ENCODE assay signal across 21 cellular contexts in genomic region chr13:95707035-95707434, GRCh38. TPM values are rescaled to one million over a fixed set of nuclear protein-coding genes. Genes with fewer than 3 reads are reported as not detected.
DNase-seq lines count a peak whose midpoint lies in the region; ATAC-seq and TF ChIP-seq lines count a peak whose summit lies in the region.
"Had no signal": no experiment of that assay in that cellular context is flagged by ENCODE, and none has a peak within 500 bp of the region (broad histone marks: within the 10 kb centered on the region; RNA-seq: fewer than 3 reads in every experiment).

No MANE protein-coding gene starts in this region.

- peaks cover 28 to 54% (median 46%) of the 10 kb centered on the region in 4 donors for H3K4me1 Mint-ChIP-seq in CD4-positive, CD25-positive, alpha-beta regulatory T cell
- no peaks in the 10 kb centered on the region for H3K4me1 Mint-ChIP-seq in Caco-2 (ENCODE audit: low read depth, unreplicated experiment)
- H3K4me1 Mint-ChIP-seq: endodermal cell, GM23338 had no signal

- no peaks in the 10 kb centered on the region for H3K9me3 ChIP-seq in CD4-positive, CD25-positive, alpha-beta regulatory T cell (ENCODE audit: control insufficient read depth in 2 of 2, low read length in 2 of 2)
- H3K9me3 ChIP-seq in mucosa of descending colon (no peaks in the 10 kb centered on the region), Caco-2 (no peaks in the 10 kb centered on the region), HAP-1 (no peaks in the 10 kb centered on the region)
- H3K9me3 ChIP-seq: lower lobe of right lung, uterus had no signal

- CTCF ChIA-PET in Caco-2 (lab: Charles Lee): no interaction called here

- H3K27ac Mint-ChIP-seq in CD4-positive, CD25-positive, alpha-beta regulatory T cell: peak overlapping the region in 2 of 3 donors; percentile 72 to 89
- no peak overlapping the region for H3K27ac Mint-ChIP-seq in Caco-2 (ENCODE audit: unreplicated experiment)
- H3K27ac Mint-ChIP-seq: endodermal cell, GM23338 had no signal

- H3K4me3 ChIP-seq in CD4-positive, CD25-positive, alpha-beta regulatory T cell (ENCODE audit: low read depth, low read length): peak overlapping the region; percentile 10
- H3K4me3 ChIP-seq in HL-60 (replicated peaks; ENCODE audit: insufficient read depth, low read length) (no peak overlapping the region), mucosa of descending colon (no peak overlapping the region), Caco-2 (ENCODE audit: low read depth, low read length) (no peak overlapping the region), HAP-1 (no peak overlapping the region)
- H3K4me3 ChIP-seq: GM23338, lower lobe of right lung, uterus had no signal

- in situ Hi-C loops in HAP-1 (cut with MboI; ENCODE audit: low sequenced_read_pairs): no loop called here

- no peaks in the 10 kb centered on the region for H3K27me3 ChIP-seq in CD4-positive, CD25-positive, alpha-beta regulatory T cell (ENCODE audit: control insufficient read depth, insufficient read depth, low read length)
- H3K27me3 ChIP-seq in HL-60 (ENCODE audit: insufficient read depth, poor library complexity, severe bottlenecking): no peaks in the 10 kb centered on the region
- H3K27me3 ChIP-seq in Caco-2 (replicated peaks; ENCODE audit: control insufficient read depth, insufficient read depth, low read length): no peaks in the 10 kb centered on the region
- H3K27me3 ChIP-seq in HAP-1 (ENCODE audit: low read depth): no peaks in the 10 kb centered on the region
- H3K27me3 ChIP-seq: uterus had no signal

- H3K36me3 ChIP-seq in CD4-positive, CD25-positive, alpha-beta regulatory T cell (ENCODE audit: control insufficient read depth, insufficient read depth, low read length): peaks cover 23% of the 10 kb centered on the region
- no peaks in the 10 kb centered on the region for H3K36me3 ChIP-seq in mucosa of descending colon (ENCODE audit: low read depth)
- 0 out of 2 replicates have a peak, but pooled peaks cover 2% of the 10 kb centered on the region for H3K36me3 ChIP-seq in Caco-2 (ENCODE audit: control insufficient read depth, insufficient read depth, low read length)
- H3K36me3 ChIP-seq in HAP-1 (replicated peaks): peaks cover 14% of the 10 kb centered on the region
- H3K36me3 ChIP-seq: uterus had no signal

- TF ChIP-seq CTCF in HL-60 (IDR thresholded peaks at IDR 0.05; ENCODE audit: insufficient read depth, low read length) (no peak), mucosa of descending colon (IDR thresholded peaks at IDR 0.05) (no peak), Caco-2 (IDR thresholded peaks at IDR 0.05; ENCODE audit: insufficient read depth in 1 of 2, low read depth in 1 of 2, low read length in 1 of 2, severe bottlenecking in 1 of 2, unreplicated experiment in 1 of 2) (no peak)

- H3K4me3 Mint-ChIP-seq in CD4-positive, CD25-positive, alpha-beta regulatory T cell: peak overlapping the region in 2 of 4 donors; percentile 63 to 65
- no peak overlapping the region for H3K4me3 Mint-ChIP-seq in Caco-2 (ENCODE audit: unreplicated experiment)
- H3K4me3 Mint-ChIP-seq: endodermal cell, GM23338 had no signal

- POLR2A ChIA-PET in Caco-2 (lab: Charles Lee): no interaction called here

- DNase-seq in CD4-positive, CD25-positive, alpha-beta regulatory T cell: peak in 1 of 3 donors; percentile 27
- DNase-seq in HL-60 (ENCODE audit: low read depth in 1 of 2, low spot score in 1 of 2) (peak in 1 of 2 experiments; percentile 22), mucosa of descending colon (no peak), Caco-2 (no peak), HAP-1 (ENCODE audit: low spot score in 2 of 2) (no peak), SK-N-DZ (ENCODE audit: low spot score) (no peak), GM03348 (ENCODE audit: low spot score) (no peak)
- DNase-seq: aorta; Calu3; endodermal cell; head of caudate nucleus; lower lobe of right lung; NCI-H187 treated with DMSO at 0.1 percent for 48 hours; NCI-H446; NK-92 treated with Interleukin-12 subunit alpha and Interleukin-12 subunit beta, amount 100 ng/mL, for 24 hours; posterior cingulate gyrus; SW 1271; uterus had no signal

- intact Hi-C loops in mucosa of descending colon (cut with DNase I, micrococcal nuclease): no loop called here
- intact Hi-C loops in Caco-2 (cut with micrococcal nuclease; ENCODE audit: unreplicated experiment): no loop called here

- no TSS peak for BruUV-seq in Caco-2 (replicated peaks; lab: Mats Ljungman, UMichigan)

- peaks cover 22% of the 10 kb centered on the region for H3K4me1 ChIP-seq in CD4-positive, CD25-positive, alpha-beta regulatory T cell (ENCODE audit: control insufficient read depth, insufficient read depth, low read length, poor library complexity, severe bottlenecking)
- H3K4me1 ChIP-seq in mucosa of descending colon (ENCODE audit: low read depth) (no peaks in the 10 kb centered on the region), Caco-2 (no peaks in the 10 kb centered on the region), HAP-1 (peaks cover 7% of the 10 kb centered on the region)
- H3K4me1 ChIP-seq: uterus had no signal

- H3K27me3 Mint-ChIP-seq in CD4-positive, CD25-positive, alpha-beta regulatory T cell: no peaks in the 10 kb centered on the region
- no peaks in the 10 kb centered on the region for H3K27me3 Mint-ChIP-seq in Caco-2 (ENCODE audit: insufficient read depth, unreplicated experiment)

- peaks cover 0 to 1% (median 0%) of the 10 kb centered on the region in 7 donors for H3K9me3 Mint-ChIP-seq in CD4-positive, CD25-positive, alpha-beta regulatory T cell
- no peaks in the 10 kb centered on the region for H3K9me3 Mint-ChIP-seq in Caco-2 (ENCODE audit: unreplicated experiment)
- H3K9me3 Mint-ChIP-seq: GM23338 had no signal

- peak; percentile 64 for ATAC-seq in CD4-positive, CD25-positive, alpha-beta regulatory T cell (ENCODE audit: low read depth in 2 of 2)
- ATAC-seq in GM18511 (IDR thresholded peaks at IDR 0.05; ENCODE audit: unreplicated experiment) (peak; percentile 34), mucosa of descending colon (peak; percentile 21)
- ATAC-seq: GM23338 had no signal

- H3K27ac ChIP-seq in CD4-positive, CD25-positive, alpha-beta regulatory T cell (ENCODE audit: insufficient read depth, low read length, poor library complexity, severe bottlenecking): no peak overlapping the region
- H3K27ac ChIP-seq in HL-60 (replicated peaks): peak overlapping the region; percentile 67
- H3K27ac ChIP-seq: lower lobe of right lung, RWPE1, uterus had no signal

- H3K36me3 Mint-ChIP-seq in CD4-positive, CD25-positive, alpha-beta regulatory T cell: peaks cover 19% of the 10 kb centered on the region
- H3K36me3 Mint-ChIP-seq in Caco-2 (ENCODE audit: insufficient read depth, unreplicated experiment): peaks cover 29% of the 10 kb centered on the region

RNA-seq across cellular contexts. Expression of gene DNAJC3, which starts 30.1 kb away (rescaled TPM):
- 22.4 TPM for total RNA-seq in CD4-positive, CD25-positive, alpha-beta regulatory T cell
- polyA plus RNA-seq in CD4-positive, CD25-positive, alpha-beta regulatory T cell: 10 to 100 TPM; 11.1 to 17.1 (median 14.1) TPM
- total RNA-seq in mucosa of descending colon (10 to 100 TPM; 48.6 to 60.5 (median 55.2) TPM), Caco-2 (2022) (36.8 and 38.0 TPM in 2 replicates)
- 7.1 and 9.2 TPM in 2 replicates for polyA plus RNA-seq in SK-N-DZ (2014; cell fraction: cytosol; rRNA removed)
- 3.3 and 4.7 TPM in 2 replicates for polyA plus RNA-seq in SK-N-DZ (2014; cell fraction: nucleus; rRNA removed)
